11 cellular contexts compared by ENCODE assay signal in the genomic region with DNA sequence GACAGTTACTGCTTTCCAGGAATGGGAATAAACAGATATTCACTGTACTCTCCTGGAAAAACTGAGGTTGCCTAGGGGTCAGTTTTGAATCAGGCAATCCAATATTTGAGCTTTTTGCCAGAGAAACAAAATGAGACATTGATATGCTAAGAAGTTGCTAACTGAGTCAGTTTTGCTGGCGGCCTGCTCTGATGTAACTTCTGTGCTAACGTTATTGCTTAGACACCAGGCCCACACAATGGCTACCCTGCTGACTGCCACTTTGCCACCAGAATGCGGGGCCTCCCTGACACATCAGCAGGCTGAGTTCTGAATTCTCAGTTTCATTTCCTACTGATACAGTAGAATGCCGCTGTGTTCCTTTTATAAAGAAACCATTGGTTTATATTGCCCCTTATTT. TPM values are rescaled to one million over a fixed set of nuclear protein-coding genes. Genes with fewer than 3 reads are reported as not detected.
DNase-seq lines count a peak whose midpoint lies in the region; ATAC-seq and TF ChIP-seq lines count a peak whose summit lies in the region.
"Had no signal": no experiment of that assay in that cellular context is flagged by ENCODE, and none has a peak within 500 bp of the region (broad histone marks: within the 10 kb centered on the region; RNA-seq: fewer than 3 reads in every experiment).

No MANE protein-coding gene starts in this region.

- TF ChIP-seq EP300 in esophagus muscularis mucosa (IDR thresholded peaks at IDR 0.05): no peak

- no peak overlapping the region for H3K4me3 ChIP-seq in MM.1S (ENCODE audit: low read length)
- H3K4me3 ChIP-seq in esophagus muscularis mucosa: no peak overlapping the region
- no peak overlapping the region for H3K4me3 ChIP-seq in upper lobe of right lung

- no peaks in the 10 kb centered on the region for H4K20me1 ChIP-seq in MM.1S (ENCODE audit: insufficient read depth, low read length)

- WGBS in esophagus muscularis mucosa: 77% methylated on average over 4 of the region's 4 CpGs

- 0 out of 2 replicates have a peak overlapping the region, but pooled peaks have one; percentile 1 for H3K4me2 ChIP-seq in MM.1S (ENCODE audit: low read depth, low read length)

- intact Hi-C loops in esophagus muscularis mucosa (cut with DNase I) (no loop called here), upper lobe of right lung (cut with DNase I) (no loop called here), Right ventricle myocardium inferior (cut with DNase I) (no loop called here)

- TF ChIP-seq CTCF in MM.1S (IDR thresholded peaks at IDR 0.05; ENCODE audit: low read length): no peak
- no peak for TF ChIP-seq CTCF in esophagus muscularis mucosa (IDR thresholded peaks at IDR 0.05)
- no peak for TF ChIP-seq CTCF in upper lobe of right lung (IDR thresholded peaks at IDR 0.05)

- H3K9ac ChIP-seq in MM.1S (ENCODE audit: low read length): no peak overlapping the region

- DNase-seq in stimulated activated naive CD4-positive, alpha-beta T cell treated with Interleukin-2 at 50 U/mL for 16 hours (lab: John Stamatoyannopoulos, UW): peak; percentile 1
- DNase-seq in stimulated activated naive CD4-positive, alpha-beta T cell (lab: John Stamatoyannopoulos, UW): no peak
- DNase-seq in MM.1S (peak; percentile 53), esophagus muscularis mucosa (ENCODE audit: extremely low spot score) (peak; percentile 85), upper lobe of right lung (no peak), Right ventricle myocardium inferior (ENCODE audit: missing footprints) (no peak), erythroblast (lab: John Stamatoyannopoulos, UW) (no peak)
- DNase-seq: naive B cell, NCI-H524 treated with DMSO at 0.1 percent for 48 hours had no signal

- peak overlapping the region; percentile 7; the same call in 1 of the 2 replicates for H2AFZ ChIP-seq in MM.1S (ENCODE audit: low read length)

- H3K36me3 ChIP-seq in MM.1S (replicated peaks; ENCODE audit: insufficient read depth, low read length) (no peaks in the 10 kb centered on the region), esophagus muscularis mucosa (no peaks in the 10 kb centered on the region), upper lobe of right lung (no peaks in the 10 kb centered on the region)

- H3F3A ChIP-seq in MM.1S (ENCODE audit: insufficient read depth, low read length): no peaks in the 10 kb centered on the region

- H3K4me1 ChIP-seq in MM.1S (ENCODE audit: low read length) (0 out of 2 replicates have a peak, but pooled peaks cover 4% of the 10 kb centered on the region), esophagus muscularis mucosa (no peaks in the 10 kb centered on the region), upper lobe of right lung (peaks cover 3% of the 10 kb centered on the region)

- no peaks in the 10 kb centered on the region for H3K9me2 ChIP-seq in MM.1S (replicated peaks; ENCODE audit: insufficient read depth, low read length)

- H3K9me3 ChIP-seq in MM.1S (replicated peaks; ENCODE audit: insufficient read depth, low read length): no peaks in the 10 kb centered on the region
- H3K9me3 ChIP-seq in esophagus muscularis mucosa: no peaks in the 10 kb centered on the region
- no peaks in the 10 kb centered on the region for H3K9me3 ChIP-seq in upper lobe of right lung

- H3K27ac ChIP-seq in MM.1S (ENCODE audit: low read length) (no peak overlapping the region), esophagus muscularis mucosa (replicated peaks in 1 of 4) (no peak overlapping the region), upper lobe of right lung (no peak overlapping the region)

- no peaks in the 10 kb centered on the region for H3K27me3 ChIP-seq in MM.1S (replicated peaks; ENCODE audit: insufficient read depth, low read length)
- H3K27me3 ChIP-seq in esophagus muscularis mucosa: peaks cover 0 to 11% (median 0%) of the 10 kb centered on the region in 4 donors
- H3K27me3 ChIP-seq in upper lobe of right lung: no peaks in the 10 kb centered on the region

- no peaks in the 10 kb centered on the region for H3K79me2 ChIP-seq in MM.1S (ENCODE audit: low read length)

- TF ChIP-seq POLR2A in esophagus muscularis mucosa (IDR thresholded peaks at IDR 0.05; ENCODE audit: low read depth): no peak
- TF ChIP-seq POLR2A in erythroblast (IDR thresholded peaks at IDR 0.05; ENCODE audit: low read length): no peak

- ATAC-seq in upper lobe of right lung (peak; percentile 71), GM18517 (IDR thresholded peaks at IDR 0.05; ENCODE audit: unreplicated experiment) (no peak), Right ventricle myocardium inferior (no peak)
- ATAC-seq: HCT116 had no signal

RNA-seq across cellular contexts. Expression of a gene that starts 18.2 kb away (rescaled TPM):
- 1 to 10 TPM; 1.2 to 4.5 (median 2.6) TPM for total RNA-seq in esophagus muscularis mucosa
- 9.8 TPM for total RNA-seq in upper lobe of right lung
- total RNA-seq in Right ventricle myocardium inferior: 1.6 TPM

Comparison
In these comparisons a context has a peak if more than half of its experiments do, and no peak if none do; other contexts are left out.
1. DNase-seq: peak in stimulated activated naive CD4-positive, alpha-beta T cell treated with Interleukin-2 at 50 U/mL for 16 hours (single experiment), MM.1S (single experiment) and esophagus muscularis mucosa (single experiment); none in stimulated activated naive CD4-positive, alpha-beta T cell (0 of 6), upper lobe of right lung (single experiment), Right ventricle myocardium inferior (single experiment) and erythroblast (0 of 2).